In the genomic region with DNA sequence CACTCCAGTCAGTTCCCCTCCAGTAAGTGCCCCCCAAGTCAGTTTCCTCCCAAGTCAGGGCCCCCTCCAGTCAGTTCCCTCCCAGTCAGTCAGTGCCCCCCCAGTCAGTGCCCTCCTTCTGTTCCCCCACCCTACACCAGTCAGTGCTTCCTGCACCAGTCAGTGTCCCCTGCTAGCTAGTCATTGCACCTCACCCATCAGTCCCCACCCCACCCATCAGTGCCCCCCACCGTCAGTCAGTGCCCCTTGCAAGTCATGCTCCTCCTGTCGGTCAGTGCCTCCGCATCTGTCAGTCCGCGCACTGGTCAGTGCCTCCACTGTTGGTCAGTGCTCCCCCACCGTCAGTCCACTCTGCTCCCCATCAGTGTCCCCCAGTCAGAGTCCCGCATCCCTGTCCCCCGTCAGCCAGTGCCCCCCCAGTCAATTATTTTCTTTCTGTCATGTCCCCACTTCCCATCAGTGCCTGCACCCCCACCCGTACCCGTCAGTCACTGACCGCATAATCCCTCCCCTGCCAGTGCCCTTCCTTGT, we compare ENCODE assay signal across 32 cellular contexts. TPM values are rescaled to one million over a fixed set of nuclear protein-coding genes. Genes with fewer than 3 reads are reported as not detected.
DNase-seq lines count a peak whose midpoint lies in the region; ATAC-seq, FAIRE-seq and TF ChIP-seq lines count a peak whose summit lies in the region.
"Had no signal": no experiment of that assay in that cellular context is flagged by ENCODE, and none has a peak within 500 bp of the region (broad histone marks: within the 10 kb centered on the region; RNA-seq: fewer than 3 reads in every experiment).

No MANE protein-coding gene starts in this region.

- peak overlapping the region in 48 of 59 donors; percentile 4 to 53 (median 32) for H3K4me3 ChIP-seq in dorsolateral prefrontal cortex
- no peak overlapping the region for H3K4me3 ChIP-seq in naive thymus-derived CD4-positive, alpha-beta T cell (ENCODE audit: low read length)
- H3K4me3 ChIP-seq: gastrocnemius medialis, left lung, pancreas, SK-N-MC had no signal

- CTCF ChIA-PET in naive thymus-derived CD4-positive, alpha-beta T cell (lab: Charles Lee): no interaction called here

- peak overlapping the region; percentile 52 for H3K27ac Mint-ChIP-seq in T-helper 1 cell treated with Interleukin-12 subunit alpha and Interleukin-12 subunit beta and Interleukin-4 antibody, amounts not matched to agents 30 μg/mL and 1 μg/mL, for 36 hours
- peak overlapping the region in 3 of 9 donors; percentile 38 to 82 (median 56) for H3K27ac Mint-ChIP-seq in naive thymus-derived CD4-positive, alpha-beta T cell
- no peak overlapping the region for H3K27ac Mint-ChIP-seq in naive thymus-derived CD8-positive, alpha-beta T cell
- no peak overlapping the region for H3K27ac Mint-ChIP-seq in stimulated activated effector memory CD8-positive, alpha-beta T cell treated with anti-CD3 and anti-CD28 coated beads, Interleukin-12 subunit alpha, Interleukin-12 subunit beta, amount 100 ng/mL, for 72 hours
- H3K27ac Mint-ChIP-seq: activated naive CD4-positive, alpha-beta T cell treated with anti-CD3 and anti-CD28 coated beads, Interleukin-2, amount 10 ng/mL, durations not matched to agents 7 days and 5 days; effector memory CD8-positive, alpha-beta T cell; T-helper 17 cell had no signal

- POLR2A ChIA-PET in naive thymus-derived CD4-positive, alpha-beta T cell (lab: Charles Lee): no interaction called here
- POLR2A ChIA-PET in naive thymus-derived CD8-positive, alpha-beta T cell (lab: Charles Lee): interaction anchor here (0.6 kb wide), 1 partner anchor 102 kb away, joined by 4 read pairs; a partner anchor contains a TSS

- no peak for TF ChIP-seq CTCF in dorsolateral prefrontal cortex (IDR thresholded peaks at IDR 0.05 in 54 of 56, conservative IDR thresholded peaks at IDR 0.05 in 2 of 56; ENCODE audit: low read depth in 1 of 56, partially characterized antibody in 56 of 56)

- FAIRE-seq in urothelium cell line (lab: Jason Lieb, UNC): peak; percentile 53
- FAIRE-seq: pancreas had no signal

- no peaks in the 10 kb centered on the region for H3K9me3 ChIP-seq in naive thymus-derived CD4-positive, alpha-beta T cell (ENCODE audit: control insufficient read depth in 2 of 3, low read length in 3 of 3)
- H3K9me3 ChIP-seq: breast epithelium, gastrocnemius medialis, left lung, pancreas had no signal

- peak overlapping the region; percentile 31 for H3K4me3 Mint-ChIP-seq in T-helper 1 cell treated with Interleukin-12 subunit alpha and Interleukin-12 subunit beta and Interleukin-4 antibody, amounts not matched to agents 30 μg/mL and 1 μg/mL, for 36 hours
- peak overlapping the region in 1 of 10 donors; percentile 39 for H3K4me3 Mint-ChIP-seq in naive thymus-derived CD4-positive, alpha-beta T cell
- H3K4me3 Mint-ChIP-seq in naive thymus-derived CD8-positive, alpha-beta T cell: peak overlapping the region in 1 of 10 donors; percentile 65
- H3K4me3 Mint-ChIP-seq in stimulated activated effector memory CD8-positive, alpha-beta T cell treated with anti-CD3 and anti-CD28 coated beads, Interleukin-12 subunit alpha, Interleukin-12 subunit beta, amount 100 ng/mL, for 72 hours: no peak overlapping the region
- H3K4me3 Mint-ChIP-seq: activated naive CD4-positive, alpha-beta T cell treated with anti-CD3 and anti-CD28 coated beads, Interleukin-2, amount 10 ng/mL, durations not matched to agents 7 days and 5 days; effector memory CD8-positive, alpha-beta T cell; T-helper 17 cell had no signal

- no peaks in the 10 kb centered on the region for H3K27me3 Mint-ChIP-seq in T-helper 1 cell treated with Interleukin-12 subunit alpha and Interleukin-12 subunit beta and Interleukin-4 antibody, amounts not matched to agents 30 μg/mL and 1 μg/mL, for 36 hours (ENCODE audit: low read depth)
- no peaks in the 10 kb centered on the region for H3K27me3 Mint-ChIP-seq in naive thymus-derived CD4-positive, alpha-beta T cell
- H3K27me3 Mint-ChIP-seq in naive thymus-derived CD8-positive, alpha-beta T cell: no peaks in the 10 kb centered on the region
- H3K27me3 Mint-ChIP-seq: activated naive CD4-positive, alpha-beta T cell treated with anti-CD3 and anti-CD28 coated beads, Interleukin-2, amount 10 ng/mL, durations not matched to agents 7 days and 5 days; CD8-positive, alpha-beta memory T cell; effector memory CD8-positive, alpha-beta T cell; T-helper 17 cell had no signal

- no peaks in the 10 kb centered on the region for H3K9me3 Mint-ChIP-seq in T-helper 1 cell treated with Interleukin-12 subunit alpha and Interleukin-12 subunit beta and Interleukin-4 antibody, amounts not matched to agents 30 μg/mL and 1 μg/mL, for 36 hours
- H3K9me3 Mint-ChIP-seq in naive thymus-derived CD4-positive, alpha-beta T cell: no peaks in the 10 kb centered on the region
- no peaks in the 10 kb centered on the region for H3K9me3 Mint-ChIP-seq in naive thymus-derived CD8-positive, alpha-beta T cell
- no peaks in the 10 kb centered on the region for H3K9me3 Mint-ChIP-seq in stimulated activated effector memory CD8-positive, alpha-beta T cell treated with anti-CD3 and anti-CD28 coated beads, Interleukin-12 subunit alpha, Interleukin-12 subunit beta, amount 100 ng/mL, for 72 hours
- H3K9me3 Mint-ChIP-seq: activated naive CD4-positive, alpha-beta T cell treated with anti-CD3 and anti-CD28 coated beads, Interleukin-2, amount 10 ng/mL, durations not matched to agents 7 days and 5 days; CD8-positive, alpha-beta memory T cell; effector memory CD8-positive, alpha-beta T cell; H9 had no signal

- H3K36me3 ChIP-seq in naive thymus-derived CD4-positive, alpha-beta T cell (ENCODE audit: control insufficient read depth in 2 of 3, insufficient read depth in 3 of 3, low read length in 3 of 3): peaks cover 0 to 5% (median 0%) of the 10 kb centered on the region in 3 experiments
- H3K36me3 ChIP-seq: breast epithelium, gastrocnemius medialis, pancreas had no signal

- DNase-seq in T-helper 1 cell (no peak), dorsolateral prefrontal cortex (peak in 1 of 10 donors; percentile 35), urothelium cell line (ENCODE audit: low spot score) (no peak)
- DNase-seq in naive thymus-derived CD4-positive, alpha-beta T cell: no peak
- no peak for DNase-seq in naive thymus-derived CD8-positive, alpha-beta T cell
- DNase-seq in stimulated activated effector memory CD8-positive, alpha-beta T cell treated with anti-CD3 and anti-CD28 coated beads, Interleukin-12 subunit alpha, Interleukin-12 subunit beta, amount 100 ng/mL, for 72 hours (ENCODE audit: low spot score in 2 of 2): no peak
- DNase-seq: activated CD4-positive, alpha-beta T cell treated with anti-CD3 and anti-CD28 coated beads, Interleukin-2, amount 50 U/mL, for 48 hours; activated naive CD4-positive, alpha-beta T cell treated with anti-CD3 and anti-CD28 coated beads, Interleukin-2, amount 10 ng/mL, durations not matched to agents 7 days and 5 days; amniotic stem cell; DMS 273 treated with DMSO at 0.1 percent for 48 hours; effector memory CD8-positive, alpha-beta T cell; gastrocnemius medialis; H9; hippocampal formation; left lung; NCI-H1436; NCI-H446; NCI-H774; retina; RPMI8226; stimulated activated CD4-positive, alpha-beta T cell treated with anti-CD3 and anti-CD28 coated beads, Interleukin-4, amount 100 ng/mL, for 1 hour; stimulated activated naive CD4-positive, alpha-beta T cell; T-helper 17 cell had no signal

- H3K36me3 Mint-ChIP-seq in T-helper 1 cell treated with Interleukin-12 subunit alpha and Interleukin-12 subunit beta and Interleukin-4 antibody, amounts not matched to agents 30 μg/mL and 1 μg/mL, for 36 hours (ENCODE audit: low read depth): no peaks in the 10 kb centered on the region
- peaks cover 0 to 2% (median 0%) of the 10 kb centered on the region in 5 donors for H3K36me3 Mint-ChIP-seq in naive thymus-derived CD4-positive, alpha-beta T cell
- H3K36me3 Mint-ChIP-seq in naive thymus-derived CD8-positive, alpha-beta T cell: peaks cover 0 to 14% (median 2%) of the 10 kb centered on the region in 3 donors
- H3K36me3 Mint-ChIP-seq in stimulated activated effector memory CD8-positive, alpha-beta T cell treated with anti-CD3 and anti-CD28 coated beads, Interleukin-12 subunit alpha, Interleukin-12 subunit beta, amount 100 ng/mL, for 72 hours: peaks cover 20% of the 10 kb centered on the region

- H3K27ac ChIP-seq in dorsolateral prefrontal cortex: peak overlapping the region in 4 of 59 donors; percentile 4 to 28 (median 18)
- H3K27ac ChIP-seq in naive thymus-derived CD4-positive, alpha-beta T cell (ENCODE audit: low read depth, low read length): peak overlapping the region; percentile 53
- H3K27ac ChIP-seq: 22Rv1, breast epithelium, gastrocnemius medialis, left lung, pancreas, SK-N-MC had no signal

- peaks cover 20 to 25% of the 10 kb centered on the region in 2 donors for H3K4me1 ChIP-seq in naive thymus-derived CD4-positive, alpha-beta T cell (ENCODE audit: control insufficient read depth in 2 of 2, insufficient read depth in 2 of 2, low read length in 2 of 2)
- H3K4me1 ChIP-seq: pancreas had no signal

- H3K4me1 Mint-ChIP-seq in T-helper 1 cell treated with Interleukin-12 subunit alpha and Interleukin-12 subunit beta and Interleukin-4 antibody, amounts not matched to agents 30 μg/mL and 1 μg/mL, for 36 hours (ENCODE audit: low read depth): peaks cover 2% of the 10 kb centered on the region
- H3K4me1 Mint-ChIP-seq in naive thymus-derived CD4-positive, alpha-beta T cell: peaks cover 0 to 14% (median 8%) of the 10 kb centered on the region in 7 donors
- peaks cover 0 to 7% (median 3%) of the 10 kb centered on the region in 4 donors for H3K4me1 Mint-ChIP-seq in naive thymus-derived CD8-positive, alpha-beta T cell
- peaks cover 6% of the 10 kb centered on the region for H3K4me1 Mint-ChIP-seq in stimulated activated effector memory CD8-positive, alpha-beta T cell treated with anti-CD3 and anti-CD28 coated beads, Interleukin-12 subunit alpha, Interleukin-12 subunit beta, amount 100 ng/mL, for 72 hours

- intact Hi-C loops in dorsolateral prefrontal cortex (cut with DNase I): loop anchor here (10.0 kb wide), 2 partner anchors 68 to 128 kb away; a partner anchor contains a TSS
- intact Hi-C loops in naive thymus-derived CD4-positive, alpha-beta T cell (cut with micrococcal nuclease): no loop called here

- no peaks in the 10 kb centered on the region for H3K27me3 ChIP-seq in dorsolateral prefrontal cortex
- no peaks in the 10 kb centered on the region for H3K27me3 ChIP-seq in naive thymus-derived CD4-positive, alpha-beta T cell (ENCODE audit: control insufficient read depth in 2 of 2, insufficient read depth in 2 of 2, low read length in 2 of 2)
- H3K27me3 ChIP-seq: breast epithelium, gastrocnemius medialis, left lung, pancreas had no signal

- no peak for ATAC-seq in naive thymus-derived CD4-positive, alpha-beta T cell
- ATAC-seq in naive thymus-derived CD8-positive, alpha-beta T cell: no peak
- ATAC-seq in stimulated activated effector memory CD8-positive, alpha-beta T cell treated with anti-CD3 and anti-CD28 coated beads, Interleukin-12 subunit alpha, Interleukin-12 subunit beta, amount 100 ng/mL, for 72 hours: no peak
- no peak for ATAC-seq in GM18870 (IDR thresholded peaks at IDR 0.05; ENCODE audit: unreplicated experiment)
- ATAC-seq: activated CD4-positive, CD25-positive, alpha-beta regulatory T cell treated with anti-CD3 and anti-CD28 coated beads, Interleukin-2, amount 50 U/mL, for 24 hours; effector memory CD8-positive, alpha-beta T cell; esophagus mucosa; gastrocnemius medialis; left lung; pancreas; T-helper 17 cell had no signal

RNA-seq across cellular contexts. Expression of a gene that starts 3.4 kb away (rescaled TPM):
- 100 to 1,000 TPM in 10 of 120 experiments, 10 to 100 TPM in 110; 66.5 to 112 (median 82.2) TPM for total RNA-seq in dorsolateral prefrontal cortex
- 10 to 100 TPM; 57.8 to 88.1 (median 78.1) TPM for total RNA-seq in naive thymus-derived CD4-positive, alpha-beta T cell
- 10 to 100 TPM; 17.0 to 38.8 TPM for polyA plus RNA-seq in naive thymus-derived CD4-positive, alpha-beta T cell
- total RNA-seq in naive thymus-derived CD8-positive, alpha-beta T cell: 100 to 1,000 TPM in 1 of 2 experiments, 10 to 100 TPM in 1; 93.3 to 104 TPM
- polyA plus RNA-seq in naive thymus-derived CD8-positive, alpha-beta T cell: 10 to 100 TPM; 13.3 to 29.1 (median 17.0) TPM

RNA-seq across cellular contexts. Expression of a gene that starts 19.7 kb away (rescaled TPM):
- 10 to 100 TPM; 12.7 to 56.5 (median 38.0) TPM for total RNA-seq in dorsolateral prefrontal cortex
- total RNA-seq in naive thymus-derived CD4-positive, alpha-beta T cell: 1 to 10 TPM; 2.1 to 4.0 (median 2.8) TPM
- polyA plus RNA-seq in naive thymus-derived CD4-positive, alpha-beta T cell: under 1 TPM; 0.19 to 0.61 TPM
- total RNA-seq in naive thymus-derived CD8-positive, alpha-beta T cell: 1 to 10 TPM; 7.0 to 9.1 TPM
- 1 to 10 TPM in 2 of 3 donors, under 1 TPM in 1; 0.53 to 1.1 (median 1.0) TPM for polyA plus RNA-seq in naive thymus-derived CD8-positive, alpha-beta T cell

RNA-seq across cellular contexts. Expression of a gene that starts 39.0 kb away (rescaled TPM):
- total RNA-seq in dorsolateral prefrontal cortex: 100 to 1,000 TPM in 7 of 120 experiments, 10 to 100 TPM in 113; 45.2 to 131 (median 74.5) TPM
- total RNA-seq in naive thymus-derived CD4-positive, alpha-beta T cell: 100 to 1,000 TPM in 1 of 5 experiments, 10 to 100 TPM in 2, 1 to 10 TPM in 2; 2.9 to 138 (median 12.6) TPM
- under 1 TPM; 0.05 to 0.32 TPM for polyA plus RNA-seq in naive thymus-derived CD4-positive, alpha-beta T cell
- 10 to 100 TPM; 14.3 to 16.7 TPM for total RNA-seq in naive thymus-derived CD8-positive, alpha-beta T cell
- 1 to 10 TPM in 2 of 3 donors, under 1 TPM in 1; 0.72 to 4.1 (median 1.1) TPM for polyA plus RNA-seq in naive thymus-derived CD8-positive, alpha-beta T cell

Comparison
In these comparisons a context has a peak if more than half of its experiments do, and no peak if none do; other contexts are left out.
1. intact Hi-C loops: an anchor here in dorsolateral prefrontal cortex (10.0 kb wide); none called in naive thymus-derived CD4-positive, alpha-beta T cell.